Comparison of ENCODE assay signal across 15 cellular contexts in the genomic region with DNA sequence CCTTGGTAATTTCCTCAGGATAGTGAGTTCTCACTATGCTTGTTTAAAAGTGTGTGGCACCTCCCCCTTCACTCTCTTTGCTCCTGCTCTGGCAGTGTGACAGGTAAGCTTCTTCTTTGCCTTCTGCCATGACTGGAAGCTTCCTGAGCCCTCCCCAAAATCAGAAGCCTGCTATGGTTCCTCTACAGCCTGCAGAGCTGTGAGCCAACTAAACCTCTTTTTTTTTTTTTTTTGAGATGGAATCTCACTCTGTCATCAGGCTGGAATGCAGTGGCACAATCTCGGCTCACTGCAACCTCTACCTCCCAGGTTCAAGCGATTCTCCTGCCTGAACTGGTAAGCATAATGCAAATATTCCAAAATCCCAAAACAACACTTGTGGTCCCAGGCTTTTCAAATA.
DNase-seq lines count a peak whose midpoint lies in the region; ATAC-seq, FAIRE-seq and TF ChIP-seq lines count a peak whose summit lies in the region.
"Had no signal": no experiment of that assay in that cellular context is flagged by ENCODE, and none has a peak within 500 bp of the region (broad histone marks: within the 10 kb centered on the region; RNA-seq: fewer than 3 reads in every experiment).

No MANE protein-coding gene starts in this region.

- DNase-seq in M059J (ENCODE audit: low read depth) (peak; percentile 49), cardiac fibroblast (ENCODE audit: low read depth in 2 of 2) (peak; percentile 19 to 44), HepG2 (ENCODE audit: low spot score) (peak; percentile 54), transverse colon (peak; percentile 18), cerebellum (ENCODE audit: low spot score) (no peak), posterior cingulate gyrus (no peak)
- DNase-seq: activated CD4-positive, alpha-beta T cell treated with anti-CD3 and anti-CD28 coated beads for 1 hour; activated T-cell treated with anti-CD3 and anti-CD28 coated beads, Interleukin-2, amount 50 U/mL, for 1 hour; anterior cingulate cortex; midbrain; NCI-H187 had no signal

- H3K4me3 ChIP-seq in cardiac fibroblast (replicated peaks in 1 of 2; ENCODE audit: low read depth in 2 of 2, low read length in 2 of 2) (no peak overlapping the region), HepG2 (replicated peaks in 1 of 3; ENCODE audit: insufficient read depth in 1 of 3, low read depth in 2 of 3, low read length in 3 of 3) (no peak overlapping the region), transverse colon (no peak overlapping the region)

- H3K36me3 ChIP-seq in HepG2 (replicated peaks in 1 of 2; ENCODE audit: control insufficient read depth in 1 of 2, insufficient read depth in 2 of 2, low read length in 2 of 2) (no peaks in the 10 kb centered on the region), transverse colon (no peaks in the 10 kb centered on the region)

- H3K79me2 ChIP-seq in HepG2 (ENCODE audit: insufficient read depth, low read length) = no peaks in the 10 kb centered on the region

- no peak for TF ChIP-seq RAD21 in HepG2 (CRISPR knock-in tag; IDR thresholded peaks at IDR 0.05)

- ATAC-seq in HepG2 = no peak
- no peak for ATAC-seq in HG02798 (IDR thresholded peaks at IDR 0.05; ENCODE audit: poor library complexity, unreplicated experiment)
- ATAC-seq: sciatic nerve had no signal

- no peak overlapping the region for H3K9ac ChIP-seq in HepG2 (ENCODE audit: insufficient read depth, low read depth, low read length)

- intact Hi-C loops in HepG2 (cut with micrococcal nuclease; ENCODE audit: unreplicated experiment) (no loop called here), transverse colon (cut with DNase I; ENCODE audit: low total_unique reads) (loop anchor here (5.0 kb wide), 1 partner anchor 82 kb away; the partner anchor contains the start of genes SEPTIN10 and SOWAHC), posterior cingulate gyrus (cut with DNase I) (no loop called here)

- CTCF ChIA-PET in HepG2 (lab: Yijun Ruan, JAX; ENCODE audit: low intra/inter-chr PET ratio, low total read pairs) = no interaction called here

- H2AFZ ChIP-seq in HepG2 (ENCODE audit: low read length) = no peak overlapping the region

- H4K20me1 ChIP-seq in HepG2 (ENCODE audit: insufficient read depth, low read length) = no peaks in the 10 kb centered on the region

- H3K9me3 ChIP-seq in HepG2 (ENCODE audit: low read length) (no peaks in the 10 kb centered on the region), transverse colon (no peaks in the 10 kb centered on the region)

- H3K4me2 ChIP-seq in HepG2 (ENCODE audit: low read depth, low read length) = no peak overlapping the region

- TF ChIP-seq EP300 in HepG2 (IDR thresholded peaks at IDR 0.05; ENCODE audit: low read depth in 2 of 2, low read length in 2 of 2) (no peak), HepG2 (CRISPR knock-in tag; IDR thresholded peaks at IDR 0.05; ENCODE audit: borderline replicate concordance) (no peak), transverse colon (IDR thresholded peaks at IDR 0.05; ENCODE audit: low read depth) (no peak)

- H3K27me3 ChIP-seq in HepG2 (ENCODE audit: control insufficient read depth in 1 of 2, insufficient read depth in 2 of 2, low read length in 2 of 2) (no peaks in the 10 kb centered on the region), transverse colon (no peaks in the 10 kb centered on the region)

- POLR2A ChIA-PET in HepG2 (lab: Yijun Ruan, JAX) = interaction anchor here (1.1 to 3.1 kb wide), 3 partner anchors 15 to 80 kb away, joined by 3 to 13 read pairs (median 7); partner anchors contain the start of genes SEPTIN10 and SOWAHC

- in situ Hi-C loops in HepG2 (cut with HindIII; ENCODE audit: extremely low pct_ligation_motif_present, low pct_unique_long_range_greater_than_20kb) = no loop called here
- in situ Hi-C loops in transverse colon (cut with MboI; ENCODE audit: low pct_ligation_motif_present in 1 of 4, low pct_unique_long_range_greater_than_20kb in 1 of 4, low sequenced_read_pairs in 3 of 4) = no loop called here

- 6% methylated on average over 2 of the region's 2 CpGs for WGBS in HepG2 (ENCODE audit: low lambda C conversion rate)
- 39 to 42% methylated on average over 2 of the region's 2 CpGs for WGBS in transverse colon (ENCODE audit: low coverage in 1 of 2), 2 donors

- H3K4me1 ChIP-seq in HepG2 (ENCODE audit: insufficient read depth, low read length) = peaks cover 75% of the 10 kb centered on the region
- peaks cover 45 to 85% (median 59%) of the 10 kb centered on the region in 4 donors for H3K4me1 ChIP-seq in transverse colon

- FAIRE-seq in HepG2 (lab: Jason Lieb, UNC) = no peak
- FAIRE-seq: endometrium, GM19239 had no signal

- no TSS peak for BruUV-seq in HepG2 (replicated peaks; lab: Mats Ljungman, UMichigan)

- H3K27ac ChIP-seq in HepG2 (ENCODE audit: extremely low read length, insufficient read depth, low read length) = peak overlapping the region; percentile 6
- H3K27ac ChIP-seq in transverse colon = peak overlapping the region; percentile 92 to 97 (median 95)

- no peak for TF ChIP-seq POLR2A in HepG2 (IDR thresholded peaks at IDR 0.05; ENCODE audit: insufficient read depth in 1 of 2, low read depth in 2 of 2, low read length in 2 of 2)
- no peak for TF ChIP-seq POLR2A in transverse colon (IDR thresholded peaks at IDR 0.05)

- TF ChIP-seq CTCF in cardiac fibroblast (IDR thresholded peaks at IDR 0.05; ENCODE audit: low read depth, low read length) = no peak
- no peak for TF ChIP-seq CTCF in HepG2 (CRISPR knock-in tag; IDR thresholded peaks at IDR 0.05)
- TF ChIP-seq CTCF in transverse colon (IDR thresholded peaks at IDR 0.05) = no peak

TF ChIP-seq in HepG2, 621 proteins besides CTCF, POLR2A, EP300 and RAD21 (continues in another document):
- TF ChIP-seq JDP2 (CRISPR knock-in tag; IDR thresholded peaks at IDR 0.05; ENCODE audit: borderline replicate concordance) (no peak), POLR2AphosphoS2 (IDR thresholded peaks at IDR 0.05; ENCODE audit: low read depth, low read length) (no peak), DPF2 (CRISPR knock-in tag; IDR thresholded peaks at IDR 0.05; ENCODE audit: borderline replicate concordance, low read depth) (peak; percentile 38; the same call in 1 of the 2 replicates), RARA (CRISPR knock-in tag; IDR thresholded peaks at IDR 0.05) (no peak), ATF2 (CRISPR knock-in tag; IDR thresholded peaks at IDR 0.05) (peak; percentile 64; the same call in 1 of the 2 replicates), SRF (IDR thresholded peaks at IDR 0.05; ENCODE audit: low read depth, low read length) (no peak), GFI1 (CRISPR knock-in tag; IDR thresholded peaks at IDR 0.05; ENCODE audit: borderline replicate concordance) (peak; percentile 80), ZNF431 (CRISPR knock-in tag; IDR thresholded peaks at IDR 0.05; ENCODE audit: borderline replicate concordance, low read depth) (no peak), CEBPB (IDR thresholded peaks at IDR 0.05; ENCODE audit: borderline replicate concordance, low read depth, low read length) (peak; percentile 42; the same call in 1 of the 2 replicates)
- TF ChIP-seq, protein P1, sequence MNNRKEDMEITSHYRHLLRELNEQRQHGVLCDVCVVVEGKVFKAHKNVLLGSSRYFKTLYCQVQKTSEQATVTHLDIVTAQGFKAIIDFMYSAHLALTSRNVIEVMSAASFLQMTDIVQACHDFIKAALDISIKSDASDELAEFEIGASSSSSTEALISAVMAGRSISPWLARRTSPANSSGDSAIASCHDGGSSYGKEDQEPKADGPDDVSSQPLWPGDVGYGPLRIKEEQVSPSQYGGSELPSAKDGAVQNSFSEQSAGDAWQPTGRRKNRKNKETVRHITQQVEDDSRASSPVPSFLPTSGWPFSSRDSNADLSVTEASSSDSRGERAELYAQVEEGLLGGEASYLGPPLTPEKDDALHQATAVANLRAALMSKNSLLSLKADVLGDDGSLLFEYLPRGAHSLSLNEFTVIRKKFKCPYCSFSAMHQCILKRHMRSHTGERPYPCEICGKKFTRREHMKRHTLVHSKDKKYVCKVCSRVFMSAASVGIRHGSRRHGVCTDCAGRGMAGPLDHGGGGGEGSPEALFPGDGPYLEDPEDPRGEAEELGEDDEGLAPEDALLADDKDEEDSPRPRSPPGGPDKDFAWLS (CRISPR knock-in tag; IDR thresholded peaks at IDR 0.05; ENCODE audit: borderline replicate concordance) = no peak

Comparison
In these comparisons a context has a peak if more than half of its experiments do, and no peak if none do; other contexts are left out.
1. DNase-seq: peak in M059J (single experiment), cardiac fibroblast (2 of 2), HepG2 (single experiment) and transverse colon (single experiment); none in cerebellum (single experiment) and posterior cingulate gyrus (0 of 10).